Comparison of ENCODE assay signal across 9 cellular contexts in genomic region chr5:176648467-176649194, GRCh38. TPM values are rescaled to one million over a fixed set of nuclear protein-coding genes. Genes with fewer than 3 reads are reported as not detected.
DNase-seq lines count a peak whose midpoint lies in the region; ATAC-seq and TF ChIP-seq lines count a peak whose summit lies in the region.
"Had no signal": no experiment of that assay in that cellular context is flagged by ENCODE, and none has a peak within 500 bp of the region (broad histone marks: within the 10 kb centered on the region; RNA-seq: fewer than 3 reads in every experiment).

No MANE protein-coding gene starts in this region.

- no peak for ATAC-seq in stimulated activated naive CD8-positive, alpha-beta T cell treated with anti-CD3 and anti-CD28 coated beads, Interleukin-15, Interleukin-2, amounts not matched to agents 100 U/mL and 50 U/mL, for 24 hours
- no peak for ATAC-seq in HG03460 (IDR thresholded peaks at IDR 0.05; ENCODE audit: unreplicated experiment)

- H3K4me1 ChIP-seq in hepatocyte (ENCODE audit: insufficient read depth): peaks cover 9% of the 10 kb centered on the region

- H4K20me1 ChIP-seq in hepatocyte (ENCODE audit: insufficient read depth, poor library complexity, severe bottlenecking): no peaks in the 10 kb centered on the region

- H3K9me3 Mint-ChIP-seq in IgD-negative memory B cell: no peaks in the 10 kb centered on the region

- no peaks in the 10 kb centered on the region for H3K9me2 ChIP-seq in hepatocyte (replicated peaks; ENCODE audit: insufficient read depth)

- H3K4me3 Mint-ChIP-seq in IgD-negative memory B cell: peak overlapping the region; percentile 51 to 81 (median 65)

- no peaks in the 10 kb centered on the region for H3K36me3 Mint-ChIP-seq in IgD-negative memory B cell

- peaks cover 20% of the 10 kb centered on the region for H3K79me2 ChIP-seq in hepatocyte

- TF ChIP-seq CTCF in hepatocyte (IDR thresholded peaks at IDR 0.05; ENCODE audit: poor library complexity): no peak

- no peaks in the 10 kb centered on the region for H3K27me3 Mint-ChIP-seq in IgD-negative memory B cell

- peak overlapping the region in 1 of 3 donors; percentile 21 for H3K27ac Mint-ChIP-seq in IgD-negative memory B cell

- H3K4me1 Mint-ChIP-seq in IgD-negative memory B cell: peaks cover 19 to 29% (median 28%) of the 10 kb centered on the region in 3 donors

- H3K9me3 ChIP-seq in hepatocyte (ENCODE audit: low read depth): no peaks in the 10 kb centered on the region

- H3K4me2 ChIP-seq in hepatocyte: peak overlapping the region; percentile 89

- no peak overlapping the region for H2AFZ ChIP-seq in hepatocyte

- H3K36me3 ChIP-seq in hepatocyte (replicated peaks; ENCODE audit: insufficient read depth, low read depth): no peaks in the 10 kb centered on the region

- no peaks in the 10 kb centered on the region for H3K27me3 ChIP-seq in hepatocyte

- DNase-seq in activated gamma-delta T cell treated with Interleukin-2 at 50 U/mL for 16 hours: peak; percentile 46
- no peak for DNase-seq in hepatocyte (ENCODE audit: low spot score)
- peak; percentile 41 for DNase-seq in stimulated activated naive CD8-positive, alpha-beta T cell treated with anti-CD3 and anti-CD28 coated beads, Interleukin-15, Interleukin-2, amounts not matched to agents 100 U/mL and 50 U/mL, for 24 hours
- DNase-seq in kidney tubule cell (ENCODE audit: low spot score): no peak
- no peak for DNase-seq in dermis blood vessel endothelial cell
- no peak for DNase-seq in NCI-H2227 treated with DMSO at 0.1 percent for 48 hours (lab: John Stamatoyannopoulos, UW)

- no peak overlapping the region for H3K27ac ChIP-seq in hepatocyte

- H3K4me3 ChIP-seq in hepatocyte: peak overlapping the region; percentile 38

- WGBS in hepatocyte (ENCODE audit: low lambda C conversion rate, missing lambda C conversion rate): 87% methylated on average over 15 of the region's 15 CpGs

RNA-seq across cellular contexts. Expression of gene TSPAN17, which starts 1.3 kb away (rescaled TPM):
- polyA plus RNA-seq in IgD-negative memory B cell (19.5 TPM), hepatocyte (27.9 TPM in 2 replicates)
- total RNA-seq in hepatocyte (33.2 and 33.4 TPM in 2 replicates), dermis blood vessel endothelial cell (51.2 and 53.6 TPM in 2 replicates)

RNA-seq across cellular contexts. Expression of gene EIF4E1B, which starts 18.2 kb away (rescaled TPM):
- polyA plus RNA-seq in IgD-negative memory B cell (not detected), hepatocyte (not detected in 2 replicates)
- total RNA-seq in hepatocyte (not detected in 2 replicates), dermis blood vessel endothelial cell (not detected in 2 replicates)
- total RNA-seq: myocyte had no signal

RNA-seq across cellular contexts. Expression of gene SNCB, which starts 18.3 kb away (rescaled TPM):
- not detected for polyA plus RNA-seq in IgD-negative memory B cell
- not detected in 2 replicates for total RNA-seq in hepatocyte
- 0.57 TPM in 1 of 2 replicates, not detected in the other for polyA plus RNA-seq in hepatocyte
- total RNA-seq in dermis blood vessel endothelial cell: 0.84 and 1.4 TPM in 2 replicates

RNA-seq across cellular contexts. Expression of gene GPRIN1, which starts 38.7 kb away (rescaled TPM):
- polyA plus RNA-seq in IgD-negative memory B cell (0.35 TPM), hepatocyte (2.2 and 3.9 TPM in 2 replicates)
- total RNA-seq in hepatocyte (1.4 and 1.6 TPM in 2 replicates), dermis blood vessel endothelial cell (7.7 and 8.7 TPM in 2 replicates)

Comparison
In these comparisons a context has a peak if more than half of its experiments do, and no peak if none do; other contexts are left out.
1. DNase-seq: peak in activated gamma-delta T cell treated with Interleukin-2 at 50 U/mL for 16 hours (single experiment) and stimulated activated naive CD8-positive, alpha-beta T cell treated with anti-CD3 and anti-CD28 coated beads, Interleukin-15, Interleukin-2, amounts not matched to agents 100 U/mL and 50 U/mL, for 24 hours (single experiment); none in hepatocyte (single experiment), kidney tubule cell (single experiment), dermis blood vessel endothelial cell (single experiment) and NCI-H2227 treated with DMSO at 0.1 percent for 48 hours (single experiment).